Comparison of ENCODE assay signal across 10 cellular contexts in the genomic region with DNA sequence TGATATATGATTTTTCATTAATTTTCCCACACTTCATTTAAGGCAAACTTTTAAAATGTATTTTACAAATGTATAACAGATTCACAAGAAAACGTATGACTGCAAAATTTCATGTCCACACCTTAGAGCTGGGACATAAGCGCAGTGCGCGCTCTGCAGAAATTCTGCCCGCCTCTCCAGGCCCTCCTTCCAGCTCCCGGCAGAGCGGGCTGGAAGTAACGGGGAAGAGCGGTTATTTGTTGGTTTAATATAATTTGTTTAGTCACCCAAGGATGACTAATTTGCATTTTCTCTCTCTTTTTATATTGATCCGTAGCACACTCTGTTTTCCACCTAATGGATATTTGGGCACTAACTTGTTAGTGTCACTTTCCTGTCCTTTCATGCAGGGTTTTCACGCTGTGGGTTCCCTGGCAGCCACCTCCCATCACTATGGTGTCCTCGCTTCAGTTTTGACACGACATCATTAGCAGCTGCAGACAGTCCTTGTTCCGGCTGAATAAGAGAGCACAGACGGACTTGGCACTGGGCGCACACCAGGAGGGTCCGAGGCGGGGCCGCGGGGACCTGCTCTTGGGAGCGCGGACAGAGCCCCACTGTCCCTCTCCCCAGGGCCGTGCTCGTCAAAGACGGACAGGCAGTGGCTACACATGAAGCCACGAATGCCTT.
A peak's percentile ranks its signal among the peaks of the same experiment; 100 is the strongest.
DNase-seq lines count a peak whose midpoint lies in the region; ATAC-seq and TF ChIP-seq lines count a peak whose summit lies in the region.
"Had no signal": no experiment of that assay in that cellular context is flagged by ENCODE, and none has a peak within 500 bp of the region (broad histone marks: within the 10 kb centered on the region; RNA-seq: fewer than 3 reads in every experiment).

No MANE protein-coding gene starts in this region.

- ATAC-seq in SK-N-SH treated with all-trans-retinoic acid at 6 μM for 48 hours: peak; percentile 89
- ATAC-seq in heart left ventricle: peak in 1 of 4 donors; percentile 39
- ATAC-seq in HG02759 (IDR thresholded peaks at IDR 0.05; ENCODE audit: unreplicated experiment): no peak
- ATAC-seq in HG03469 (IDR thresholded peaks at IDR 0.05; ENCODE audit: unreplicated experiment): no peak

- CTCF ChIA-PET in BJ (lab: Yijun Ruan, JAX): interaction anchor here (1.0 to 1.7 kb wide), 4 partner anchors 9 to 367 kb away, joined by 3 to 6 read pairs (median 5); no protein-coding TSS in a partner anchor

- TF ChIP-seq CTCF in BJ (IDR thresholded peaks at IDR 0.05; ENCODE audit: insufficient read depth, low read depth, low read length) (no peak), heart left ventricle (IDR thresholded peaks at IDR 0.05) (no peak)

- 28 to 37% (median 34%) methylated on average over 26 of the region's 26 CpGs for WGBS in heart left ventricle, 4 donors

- peak overlapping the region; percentile 30 for H3K4me3 ChIP-seq in BJ (ENCODE audit: low read depth, low read length)
- H3K4me3 ChIP-seq in heart left ventricle: peak overlapping the region in 10 of 12 donors; percentile 1 to 46 (median 36)
- peak overlapping the region; percentile 35 for H3K4me3 ChIP-seq in neuron (ENCODE audit: low read length)

- DNase-seq in BJ (ENCODE audit: low read depth) (no peak), heart left ventricle (peak in 2 of 5 donors; percentile 30 to 59), NCI-H526 treated with DMSO at 0.1 percent for 48 hours (lab: John Stamatoyannopoulos, UW) (no peak)
- no peak for DNase-seq in activated CD4-positive, alpha-beta T cell treated with anti-CD3 and anti-CD28 coated beads for 4 hours
- DNase-seq: activated CD4-positive, CD25-positive, alpha-beta regulatory T cell; DND-41 had no signal

- H3K9me3 ChIP-seq in heart left ventricle: no peaks in the 10 kb centered on the region
- no peaks in the 10 kb centered on the region for H3K9me3 ChIP-seq in neuron (ENCODE audit: low read length)

- TF ChIP-seq POLR2A in heart left ventricle (IDR thresholded peaks at IDR 0.05): no peak

- H3K36me3 ChIP-seq in BJ (ENCODE audit: control insufficient read depth, insufficient read depth, low read length) (no peaks in the 10 kb centered on the region), heart left ventricle (no peaks in the 10 kb centered on the region), neuron (ENCODE audit: insufficient read depth, low read length) (no peaks in the 10 kb centered on the region)

- H3K27me3 ChIP-seq in BJ (ENCODE audit: control insufficient read depth, insufficient read depth, low read length): peaks cover 1% of the 10 kb centered on the region; the same call in 1 of the 2 replicates
- H3K27me3 ChIP-seq in heart left ventricle: peaks cover 0 to 18% (median 4%) of the 10 kb centered on the region in 9 donors
- H3K27me3 ChIP-seq in neuron (ENCODE audit: insufficient read depth, low read length): no peaks in the 10 kb centered on the region

- H3K4me1 ChIP-seq in heart left ventricle: peaks cover 0 to 6% (median 0%) of the 10 kb centered on the region in 12 donors
- peaks cover 4% of the 10 kb centered on the region for H3K4me1 ChIP-seq in neuron (ENCODE audit: insufficient read depth, low read length)

- POLR2A ChIA-PET in BJ (lab: Charles Lee): no interaction called here

- H2AFZ ChIP-seq in neuron (ENCODE audit: low read depth, low read length): peak overlapping the region; percentile 52

- intact Hi-C loops in heart left ventricle (cut with DNase I): no loop called here

- H3K27ac ChIP-seq in heart left ventricle: no peak overlapping the region

TF ChIP-seq in SK-N-SH treated with all-trans-retinoic acid at 6 μM for 48 hours, 23 proteins besides CTCF, POLR2A, EP300 and RAD21:
- TF ChIP-seq RARB (CRISPR knock-in tag; IDR thresholded peaks at IDR 0.05): no peak
